Comparison of ENCODE assay signal across 32 cellular contexts in genomic region chr1:191895462-191896058, GRCh38.
"Had no signal": no experiment of that assay in that cellular context is flagged by ENCODE, and none has a peak within 500 bp of the region (broad histone marks: within the 10 kb centered on the region; RNA-seq: fewer than 3 reads in every experiment).

No MANE protein-coding gene starts in this region.

- H3K4me2 ChIP-seq: smooth muscle cell had no signal

- H3K27me3 Mint-ChIP-seq: activated naive CD8-positive, alpha-beta T cell treated with anti-CD3 and anti-CD28 coated beads for 36 hours; naive B cell; stimulated activated naive B cell treated with anti-CD40 and anti-IgM and Interleukin-4, amounts not matched to agents 10 μg/mL and 1 μg/mL and 100 μg/mL, for 72 hours had no signal

- H2AFZ ChIP-seq: parathyroid adenoma had no signal

- H3K4me1 ChIP-seq: adrenal gland, ascending aorta, heart left ventricle, left lung, parathyroid adenoma, psoas muscle, sigmoid colon, stomach, tibial artery had no signal

- DNase-seq: activated CD4-positive, alpha-beta T cell treated with anti-CD3 and anti-CD28 coated beads for 4 hours; activated CD4-positive, alpha-beta T cell treated with anti-CD3 and anti-CD28 coated beads, Interleukin-2, amount 50 U/mL, for 4 hours; activated CD8-positive, alpha-beta memory T cell treated with anti-CD3 and anti-CD28 coated beads, Interleukin-2, amount 50 U/mL, for 4 hours; activated effector memory CD4-positive, alpha-beta T cell treated with anti-CD3 and anti-CD28 coated beads, Interleukin-2, amount 50 U/mL, for 16 hours; activated naive CD4-positive, alpha-beta T cell treated with anti-CD3 and anti-CD28 coated beads for 36 hours; activated naive CD8-positive, alpha-beta T cell treated with anti-CD3 and anti-CD28 coated beads for 36 hours; activated T-cell treated with anti-CD3 and anti-CD28 coated beads, Interleukin-2, amount 50 U/mL, for 1 hour; adrenal gland; caudate nucleus; cortex of kidney; foreskin fibroblast; heart left ventricle; hypothalamus; left lung; naive B cell; nephron progenitor cell; nucleus accumbens; psoas muscle; sigmoid colon; stimulated activated CD4-positive, alpha-beta T cell treated with anti-CD3 and anti-CD28 coated beads, Interleukin-1b, Interleukin-23, amount 100 ng/mL, for 48 hours; stimulated activated naive B cell treated with anti-CD40 and anti-IgM and Interleukin-4, amounts not matched to agents 10 μg/mL and 1 μg/mL and 100 μg/mL, for 72 hours; stomach; T-helper 1 cell; tibial artery had no signal

- H3K36me3 Mint-ChIP-seq: activated naive CD8-positive, alpha-beta T cell treated with anti-CD3 and anti-CD28 coated beads for 36 hours; brain; naive B cell; stimulated activated naive B cell treated with anti-CD40 and anti-IgM and Interleukin-4, amounts not matched to agents 10 μg/mL and 1 μg/mL and 100 μg/mL, for 72 hours had no signal

- H3K79me2 ChIP-seq: parathyroid adenoma had no signal

- H3K9ac ChIP-seq: parathyroid adenoma had no signal

- H3K4me1 Mint-ChIP-seq: activated naive CD8-positive, alpha-beta T cell treated with anti-CD3 and anti-CD28 coated beads for 36 hours; brain; naive B cell; stimulated activated naive B cell treated with anti-CD40 and anti-IgM and Interleukin-4, amounts not matched to agents 10 μg/mL and 1 μg/mL and 100 μg/mL, for 72 hours had no signal

- H3K27ac ChIP-seq: adrenal gland, ascending aorta, heart left ventricle, left lung, parathyroid adenoma, psoas muscle, sigmoid colon, stomach, tibial artery had no signal

- H3K4me3 Mint-ChIP-seq: activated naive CD4-positive, alpha-beta T cell treated with anti-CD3 and anti-CD28 coated beads for 36 hours; activated naive CD8-positive, alpha-beta T cell treated with anti-CD3 and anti-CD28 coated beads for 36 hours; activated T-helper 1 cell treated with anti-CD3 and anti-CD28 coated beads, Interleukin-12 subunit alpha, Interleukin-12 subunit beta, Interleukin-2, Interleukin-4 antibody, amounts not matched to agents 30 ng/mL and 10 ng/mL and 1 ng/mL, durations not matched to agents 14 hours and 24 hours and 36 hours; brain; naive B cell; nephron progenitor cell; stimulated activated naive B cell treated with anti-CD40 and anti-IgM and Interleukin-4, amounts not matched to agents 10 μg/mL and 1 μg/mL and 100 μg/mL, for 72 hours; T-helper 2 cell treated with Interferon-gamma antibody and Interleukin-4, amounts not matched to agents 5 μg/mL and 100 μg/mL, for 36 hours had no signal

- H3K4me3 ChIP-seq: adrenal gland, ascending aorta, heart left ventricle, left lung, lung, psoas muscle, sigmoid colon, smooth muscle cell, stomach, tibial artery had no signal

- H3K9me3 Mint-ChIP-seq: activated naive CD4-positive, alpha-beta T cell treated with anti-CD3 and anti-CD28 coated beads for 36 hours; activated naive CD8-positive, alpha-beta T cell treated with anti-CD3 and anti-CD28 coated beads for 36 hours; activated T-helper 1 cell treated with anti-CD3 and anti-CD28 coated beads, Interleukin-12 subunit alpha, Interleukin-12 subunit beta, Interleukin-2, Interleukin-4 antibody, amounts not matched to agents 30 ng/mL and 10 ng/mL and 1 ng/mL, durations not matched to agents 14 hours and 24 hours and 36 hours; naive B cell; nephron progenitor cell; stimulated activated naive B cell treated with anti-CD40 and anti-IgM and Interleukin-4, amounts not matched to agents 10 μg/mL and 1 μg/mL and 100 μg/mL, for 72 hours; T-helper 2 cell treated with Interferon-gamma antibody and Interleukin-4, amounts not matched to agents 5 μg/mL and 100 μg/mL, for 36 hours had no signal

- H3K36me3 ChIP-seq: adrenal gland, ascending aorta, heart left ventricle, left lung, sigmoid colon, stomach, tibial artery had no signal

- ATAC-seq: esophagus mucosa; heart left ventricle; left lung; psoas muscle; stimulated activated naive B cell treated with anti-CD40 and anti-IgM and Interleukin-4, amounts not matched to agents 10 μg/mL and 1 μg/mL and 100 μg/mL, for 72 hours had no signal

- H3K27ac Mint-ChIP-seq: activated naive CD4-positive, alpha-beta T cell treated with anti-CD3 and anti-CD28 coated beads for 36 hours; activated naive CD8-positive, alpha-beta T cell treated with anti-CD3 and anti-CD28 coated beads for 36 hours; activated T-helper 1 cell treated with anti-CD3 and anti-CD28 coated beads, Interleukin-12 subunit alpha, Interleukin-12 subunit beta, Interleukin-2, Interleukin-4 antibody, amounts not matched to agents 30 ng/mL and 10 ng/mL and 1 ng/mL, durations not matched to agents 14 hours and 24 hours and 36 hours; brain; naive B cell; nephron progenitor cell; stimulated activated naive B cell treated with anti-CD40 and anti-IgM and Interleukin-4, amounts not matched to agents 10 μg/mL and 1 μg/mL and 100 μg/mL, for 72 hours; T-helper 2 cell treated with Interferon-gamma antibody and Interleukin-4, amounts not matched to agents 5 μg/mL and 100 μg/mL, for 36 hours had no signal

- H3K27me3 ChIP-seq: adrenal gland, ascending aorta, heart left ventricle, left lung, sigmoid colon, stomach, tibial artery had no signal

- H3K9me3 ChIP-seq: adrenal gland, ascending aorta, left lung, psoas muscle, sigmoid colon, tibial artery had no signal
